Comparison of ENCODE assay signal across 11 cellular contexts in the genomic region with DNA sequence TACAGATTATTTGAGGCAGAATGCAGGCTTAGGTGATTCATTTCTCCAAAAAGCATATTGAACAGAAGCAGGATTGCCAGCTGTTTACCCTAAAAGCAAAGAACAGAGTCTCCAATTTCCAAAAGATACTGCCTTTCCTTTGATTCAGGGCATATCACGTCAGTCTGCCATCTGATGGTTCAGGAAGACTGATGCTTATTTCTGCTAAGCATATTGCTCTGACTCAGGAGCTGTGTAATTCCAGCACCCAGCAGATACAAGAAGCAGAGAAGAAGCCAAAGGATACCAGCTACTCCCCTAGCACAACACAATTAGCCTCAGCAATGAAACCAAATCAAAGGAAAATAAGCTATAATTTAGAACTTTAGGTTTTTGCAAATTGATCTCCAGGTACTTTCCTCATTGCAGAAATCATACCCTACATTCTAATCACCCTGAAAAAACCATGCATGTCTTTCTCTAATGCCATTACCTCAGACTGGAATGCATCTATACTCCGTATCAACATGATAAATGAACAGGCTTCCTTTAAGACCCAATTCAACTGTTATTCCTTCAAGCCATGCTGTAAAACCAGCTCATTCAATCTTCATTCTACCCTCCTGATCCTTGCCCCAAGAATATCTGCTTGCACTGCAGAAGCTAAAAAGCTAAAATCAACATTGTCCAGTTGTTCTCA. TPM values are rescaled to one million over a fixed set of nuclear protein-coding genes. Genes with fewer than 3 reads are reported as not detected.
DNase-seq lines count a peak whose midpoint lies in the region; ATAC-seq and TF ChIP-seq lines count a peak whose summit lies in the region.
"Had no signal": no experiment of that assay in that cellular context is flagged by ENCODE, and none has a peak within 500 bp of the region (broad histone marks: within the 10 kb centered on the region; RNA-seq: fewer than 3 reads in every experiment).

No MANE protein-coding gene starts in this region.

- peak overlapping the region; percentile 32 for H3K27ac Mint-ChIP-seq in activated T-helper 17 cell treated with anti-CD3 and anti-CD28 coated beads, Interleukin-2, amount 50 U/mL, for 72 hours

- CTCF ChIA-PET in RWPE1 (lab: Yijun Ruan, JAX): interaction anchor here (0.6 to 1.2 kb wide), 3 partner anchors 9 to 302 kb away, joined by 3 read pairs; no protein-coding TSS in a partner anchor

- peaks cover 41% of the 10 kb centered on the region for H3K4me1 Mint-ChIP-seq in activated T-helper 17 cell treated with anti-CD3 and anti-CD28 coated beads, Interleukin-2, amount 50 U/mL, for 72 hours

- no peak for TF ChIP-seq CTCF in RWPE1 (conservative IDR thresholded peaks at IDR 0.05; ENCODE audit: low read depth)

- peak; percentile 73 for ATAC-seq in activated T-helper 17 cell treated with anti-CD3 and anti-CD28 coated beads, Interleukin-2, amount 50 U/mL, for 72 hours (replicated peaks)
- no peak for ATAC-seq in HG03135 (IDR thresholded peaks at IDR 0.05; ENCODE audit: unreplicated experiment)
- ATAC-seq in GM18870 (IDR thresholded peaks at IDR 0.05; ENCODE audit: unreplicated experiment): no peak

- H3K9me3 Mint-ChIP-seq in activated T-helper 17 cell treated with anti-CD3 and anti-CD28 coated beads, Interleukin-2, amount 50 U/mL, for 72 hours: no peaks in the 10 kb centered on the region

- POLR2A ChIA-PET in RWPE1 (lab: Yijun Ruan, JAX; ENCODE audit: low non-redundant PET): no interaction called here

- DNase-seq in AG08395 (ENCODE audit: low spot score) (peak; percentile 61), G401 (ENCODE audit: low spot score) (peak; percentile 81), iris pigment epithelial cell (ENCODE audit: low read depth) (peak; percentile 66), RWPE1 (ENCODE audit: low spot score) (no peak), T-helper 9 cell (no peak)
- DNase-seq: Calu3, SHP77 treated with DMSO at 0.1 percent for 48 hours had no signal

- H3K36me3 Mint-ChIP-seq in activated T-helper 17 cell treated with anti-CD3 and anti-CD28 coated beads, Interleukin-2, amount 50 U/mL, for 72 hours (ENCODE audit: low read depth): peaks cover 10% of the 10 kb centered on the region

- H3K27me3 Mint-ChIP-seq in activated T-helper 17 cell treated with anti-CD3 and anti-CD28 coated beads, Interleukin-2, amount 50 U/mL, for 72 hours: no peaks in the 10 kb centered on the region

- no peak overlapping the region for H3K27ac ChIP-seq in RWPE1
- H3K27ac ChIP-seq: tibial nerve had no signal

- in situ Hi-C loops in G401 (cut with HindIII; ENCODE audit: low sequenced_read_pairs): no loop called here

- peak overlapping the region; percentile 43 for H3K4me3 Mint-ChIP-seq in activated T-helper 17 cell treated with anti-CD3 and anti-CD28 coated beads, Interleukin-2, amount 50 U/mL, for 72 hours

RNA-seq across cellular contexts. Expression of a gene that starts 55.1 kb away (rescaled TPM):
- 44.9 and 45.2 TPM in 2 replicates for total RNA-seq in G401 (2014; rRNA removed; shearing (Covaris generic))
- total RNA-seq in activated T-helper 17 cell treated with anti-CD3 and anti-CD28 coated beads, Interleukin-2, amount 50 U/mL, for 72 hours: 10 to 100 TPM; 51.5 to 74.9 TPM

Comparison
In these comparisons a context has a peak if more than half of its experiments do, and no peak if none do; other contexts are left out.
1. DNase-seq: peak in AG08395 (single experiment), G401 (single experiment) and iris pigment epithelial cell (single experiment); none in RWPE1 (single experiment) and T-helper 9 cell (single experiment).